Comparison of ENCODE assay signal across 24 cellular contexts in the genomic region with DNA sequence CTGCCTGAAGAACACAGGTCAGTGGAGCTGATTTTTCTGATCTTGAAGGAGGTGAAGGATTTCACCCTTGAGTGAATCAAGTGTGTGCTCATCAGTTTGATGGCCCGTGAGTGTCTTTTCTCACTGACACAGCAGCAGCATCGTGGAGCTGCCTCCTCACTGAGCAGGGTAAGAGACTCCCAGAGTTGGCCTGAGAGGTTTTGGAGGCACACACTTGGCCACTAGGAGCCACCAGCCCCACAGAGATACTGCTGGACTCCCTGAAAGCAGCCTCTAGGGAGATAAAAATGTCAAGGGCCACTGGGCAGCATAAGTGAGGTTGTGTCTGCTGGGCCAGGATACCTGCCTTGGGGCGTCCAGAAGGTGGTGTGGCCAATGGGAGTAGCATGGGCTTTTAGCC.
DNase-seq lines count a peak whose midpoint lies in the region; ATAC-seq and TF ChIP-seq lines count a peak whose summit lies in the region.
"Had no signal": no experiment of that assay in that cellular context is flagged by ENCODE, and none has a peak within 500 bp of the region (broad histone marks: within the 10 kb centered on the region; RNA-seq: fewer than 3 reads in every experiment).

No MANE protein-coding gene starts in this region.

- H3K4me3 Mint-ChIP-seq in stimulated activated naive B cell treated with anti-CD40 and anti-IgM and Interleukin-4, amounts not matched to agents 10 μg/mL and 1 μg/mL and 100 μg/mL, for 72 hours: no peak overlapping the region
- H3K4me3 Mint-ChIP-seq: activated naive CD4-positive, alpha-beta T cell treated with anti-CD3 and anti-CD28 coated beads for 36 hours; memory B cell; naive thymus-derived CD4-positive, alpha-beta T cell had no signal

- TF ChIP-seq CTCF in SK-N-SH (IDR thresholded peaks at IDR 0.05) (no peak), epithelial cell of proximal tubule (conservative IDR thresholded peaks at IDR 0.05; ENCODE audit: low read depth, low read length) (peak; percentile 42), retinal pigment epithelial cell (conservative IDR thresholded peaks at IDR 0.05; ENCODE audit: low read depth, low read length) (peak; percentile 16)

- peak; percentile 34 for DNase-seq in SK-N-SH
- peak; percentile 75 for DNase-seq in NCI-H69 (lab: John Stamatoyannopoulos, UW)
- no peak for DNase-seq in epithelial cell of proximal tubule (ENCODE audit: low read depth)
- DNase-seq in retinal pigment epithelial cell (ENCODE audit: low read depth): no peak
- DNase-seq in KBM-7: no peak
- no peak for DNase-seq in stimulated activated naive B cell treated with anti-CD40 and anti-IgM and Interleukin-4, amounts not matched to agents 10 μg/mL and 1 μg/mL and 100 μg/mL, for 72 hours
- no peak for DNase-seq in MV-4-11 (lab: John Stamatoyannopoulos, UW)
- DNase-seq: activated CD4-positive, alpha-beta T cell treated with anti-CD3 and anti-CD28 coated beads for 4 hours; activated naive CD4-positive, alpha-beta T cell treated with anti-CD3 and anti-CD28 coated beads for 36 hours; activated T-cell treated with anti-CD3 and anti-CD28 coated beads, Interleukin-2, amount 50 U/mL, for 48 hours; glutamatergic neuron; Karpas-422; left colon; naive thymus-derived CD4-positive, alpha-beta T cell; NCI-H1105 treated with DMSO at 0.1 percent for 48 hours; NCI-H2107; Right ventricle myocardium superior; sigmoid colon; stimulated activated CD4-positive, alpha-beta T cell treated with anti-CD3 and anti-CD28 coated beads, Interleukin-15, amount 100 ng/mL, for 24 hours; stimulated activated CD8-positive, alpha-beta memory T cell treated with anti-CD3 and anti-CD28 coated beads, Interleukin-4, amount 100 ng/mL, for 48 hours; T-helper 1 cell had no signal

- CTCF ChIA-PET in SK-N-SH (lab: Yijun Ruan, JAX): interaction anchor here (0.6 to 2.7 kb wide), 6 partner anchors 11 to 176 kb away, joined by 3 to 11 read pairs (median 4); no protein-coding TSS in a partner anchor

- H3K4me1 ChIP-seq in SK-N-SH (ENCODE audit: control insufficient read depth in 1 of 2, insufficient read depth in 2 of 2, low read depth in 1 of 2, low read length in 1 of 2): peaks cover 0 to 12% of the 10 kb centered on the region in 2 experiments; a peak in 1 of 4 replicates
- H3K4me1 ChIP-seq: sigmoid colon had no signal

- H3K27ac ChIP-seq in SK-N-SH (ENCODE audit: low read depth in 2 of 2, low read length in 1 of 2): no peak overlapping the region
- H3K27ac ChIP-seq: coronary artery, sigmoid colon had no signal

- H2AFZ ChIP-seq in SK-N-SH (ENCODE audit: low read depth): no peak overlapping the region

- H3K4me1 Mint-ChIP-seq in stimulated activated naive B cell treated with anti-CD40 and anti-IgM and Interleukin-4, amounts not matched to agents 10 μg/mL and 1 μg/mL and 100 μg/mL, for 72 hours: no peaks in the 10 kb centered on the region
- H3K4me1 Mint-ChIP-seq: memory B cell; naive thymus-derived CD4-positive, alpha-beta T cell had no signal

- H3K36me3 ChIP-seq in SK-N-SH (replicated peaks in 1 of 2; ENCODE audit: control insufficient read depth in 1 of 2, insufficient read depth in 2 of 2, low read length in 1 of 2): no peaks in the 10 kb centered on the region
- H3K36me3 ChIP-seq: sigmoid colon had no signal

- H3K27me3 ChIP-seq in SK-N-SH (ENCODE audit: insufficient read depth): no peaks in the 10 kb centered on the region
- H3K27me3 ChIP-seq: sigmoid colon had no signal

- WGBS in SK-N-SH (ENCODE audit: low lambda C conversion rate): 60% methylated on average over 1 of the region's 3 CpGs

- in situ Hi-C loops in KBM-7 (cut with MboI; ENCODE audit: low pct_unique_long_range_greater_than_20kb, low sequenced_read_pairs): no loop called here

- no peaks in the 10 kb centered on the region for H3F3A ChIP-seq in SK-N-SH (replicated peaks; ENCODE audit: insufficient read depth)

- TF ChIP-seq EP300 in SK-N-SH (IDR thresholded peaks at IDR 0.05; ENCODE audit: borderline replicate concordance in 1 of 2, low read depth in 1 of 2, low read length in 1 of 2): no peak

- no peak overlapping the region for H3K4me3 ChIP-seq in SK-N-SH (ENCODE audit: low read depth in 2 of 2, low read length in 1 of 2)
- no peak overlapping the region for H3K4me3 ChIP-seq in epithelial cell of proximal tubule (ENCODE audit: low read depth, low read length)
- no peak overlapping the region for H3K4me3 ChIP-seq in retinal pigment epithelial cell (ENCODE audit: low read length)
- H3K4me3 ChIP-seq: coronary artery, sigmoid colon had no signal

- no peak overlapping the region for H3K4me2 ChIP-seq in SK-N-SH

- H3K9ac ChIP-seq in SK-N-SH: no peak overlapping the region

- no peaks in the 10 kb centered on the region for H3K9me2 ChIP-seq in SK-N-SH

- H3K9me3 Mint-ChIP-seq in stimulated activated naive B cell treated with anti-CD40 and anti-IgM and Interleukin-4, amounts not matched to agents 10 μg/mL and 1 μg/mL and 100 μg/mL, for 72 hours: no peaks in the 10 kb centered on the region
- H3K9me3 Mint-ChIP-seq: activated naive CD4-positive, alpha-beta T cell treated with anti-CD3 and anti-CD28 coated beads for 36 hours; memory B cell; naive thymus-derived CD4-positive, alpha-beta T cell had no signal

- no peaks in the 10 kb centered on the region for H3K36me3 Mint-ChIP-seq in stimulated activated naive B cell treated with anti-CD40 and anti-IgM and Interleukin-4, amounts not matched to agents 10 μg/mL and 1 μg/mL and 100 μg/mL, for 72 hours
- H3K36me3 Mint-ChIP-seq: memory B cell; naive thymus-derived CD4-positive, alpha-beta T cell had no signal

- no peak overlapping the region for H3K27ac Mint-ChIP-seq in stimulated activated naive B cell treated with anti-CD40 and anti-IgM and Interleukin-4, amounts not matched to agents 10 μg/mL and 1 μg/mL and 100 μg/mL, for 72 hours
- H3K27ac Mint-ChIP-seq: activated naive CD4-positive, alpha-beta T cell treated with anti-CD3 and anti-CD28 coated beads for 36 hours; memory B cell; naive thymus-derived CD4-positive, alpha-beta T cell had no signal

- no peaks in the 10 kb centered on the region for H3K79me2 ChIP-seq in SK-N-SH (ENCODE audit: insufficient read depth)

- TF ChIP-seq RAD21 in SK-N-SH (IDR thresholded peaks at IDR 0.05; ENCODE audit: low read length): peak; percentile 56

- H3K27me3 Mint-ChIP-seq in stimulated activated naive B cell treated with anti-CD40 and anti-IgM and Interleukin-4, amounts not matched to agents 10 μg/mL and 1 μg/mL and 100 μg/mL, for 72 hours: peaks cover 0 to 11% of the 10 kb centered on the region in 2 donors
- H3K27me3 Mint-ChIP-seq: memory B cell had no signal

- no peaks in the 10 kb centered on the region for H3K9me3 ChIP-seq in SK-N-SH
- H3K9me3 ChIP-seq: sigmoid colon had no signal

- POLR2A ChIA-PET in SK-N-SH (lab: Yijun Ruan, JAX): no interaction called here

- ATAC-seq in SK-N-SH treated with all-trans-retinoic acid at 6 μM for 48 hours: no peak
- no peak for ATAC-seq in stimulated activated naive B cell treated with anti-CD40 and anti-IgM and Interleukin-4, amounts not matched to agents 10 μg/mL and 1 μg/mL and 100 μg/mL, for 72 hours (replicated peaks)
- ATAC-seq: left colon; naive thymus-derived CD4-positive, alpha-beta T cell had no signal

- H4K20me1 ChIP-seq in SK-N-SH (ENCODE audit: insufficient read depth): no peaks in the 10 kb centered on the region

TF ChIP-seq in SK-N-SH, 30 proteins besides CTCF, POLR2A, EP300 and RAD21:
- TF ChIP-seq SMC3 (IDR thresholded peaks at IDR 0.05; ENCODE audit: low read depth, low read length) (peak; percentile 25; the same call in 1 of the 2 replicates), GABPA (IDR thresholded peaks at IDR 0.05; ENCODE audit: low read depth) (no peak)

TF ChIP-seq in SK-N-SH treated with all-trans-retinoic acid at 6 μM for 48 hours, 23 proteins besides CTCF, POLR2A, EP300 and RAD21:
- no peak for TF ChIP-seq ZFP30 (CRISPR knock-in tag; IDR thresholded peaks at IDR 0.05)
- no peak for TF ChIP-seq GLIS3 (CRISPR knock-in tag; IDR thresholded peaks at IDR 0.05)

Comparison
In these comparisons a context has a peak if more than half of its experiments do, and no peak if none do; other contexts are left out.
1. DNase-seq: peak in SK-N-SH (single experiment) and NCI-H69 (single experiment); none in epithelial cell of proximal tubule (single experiment), retinal pigment epithelial cell (single experiment), KBM-7 (single experiment), stimulated activated naive B cell treated with anti-CD40 and anti-IgM and Interleukin-4, amounts not matched to agents 10 μg/mL and 1 μg/mL and 100 μg/mL, for 72 hours (single experiment) and MV-4-11 (single experiment).